Comparison of ENCODE assay signal across 13 cellular contexts in the genomic region with DNA sequence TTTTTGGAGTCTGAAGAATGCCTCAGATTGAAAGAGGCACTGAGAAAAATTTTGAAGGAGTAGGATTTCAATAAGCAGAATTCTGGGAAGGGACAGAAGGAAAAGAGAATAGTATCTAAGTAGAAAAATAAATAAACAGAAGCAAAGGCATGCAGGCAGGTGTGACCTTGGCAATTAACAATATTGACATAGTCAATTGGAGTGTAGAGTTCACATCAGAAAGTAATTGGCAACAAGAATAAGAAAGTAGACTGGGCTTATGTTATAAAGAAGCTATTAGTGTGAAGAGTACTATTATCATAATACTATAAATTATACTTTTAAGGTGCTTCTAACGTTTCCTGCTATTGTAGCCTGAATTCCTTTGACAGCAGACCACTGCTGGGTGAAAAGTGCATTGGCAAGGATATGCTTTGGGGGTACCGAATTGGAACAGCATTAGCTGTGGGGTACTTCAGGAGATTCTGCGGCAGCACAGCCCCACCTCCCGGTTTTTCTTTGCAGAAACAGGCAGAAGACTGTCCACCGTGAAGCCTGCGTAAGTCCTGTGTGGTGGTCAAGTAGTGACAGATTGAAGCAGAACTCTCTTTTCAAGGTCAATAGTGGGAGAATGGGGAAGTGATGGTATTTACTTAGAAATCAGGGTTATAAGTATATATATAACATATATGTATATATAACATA.
"Had no signal": no experiment of that assay in that cellular context is flagged by ENCODE, and none has a peak within 500 bp of the region (broad histone marks: within the 10 kb centered on the region; RNA-seq: fewer than 3 reads in every experiment).

No MANE protein-coding gene starts in this region.

- H3K27ac Mint-ChIP-seq: activated CD8-positive, alpha-beta memory T cell treated with anti-CD3 and anti-CD28 coated beads, Interleukin-2, amount 10 ng/mL, durations not matched to agents 7 days and 5 days; activated naive CD4-positive, alpha-beta T cell treated with anti-CD3 and anti-CD28 coated beads, Interleukin-2, amount 50 U/mL, for 24 hours; activated T-cell treated with anti-CD3 and anti-CD28 coated beads, Interleukin-2, amount 50 U/mL, for 24 hours; brain had no signal

- H3K4me1 Mint-ChIP-seq: activated CD8-positive, alpha-beta memory T cell treated with anti-CD3 and anti-CD28 coated beads, Interleukin-2, amount 10 ng/mL, durations not matched to agents 7 days and 5 days; activated naive CD4-positive, alpha-beta T cell treated with anti-CD3 and anti-CD28 coated beads, Interleukin-2, amount 50 U/mL, for 24 hours had no signal

- H3K4me3 ChIP-seq: dorsolateral prefrontal cortex, gastroesophageal sphincter had no signal

- H3K9me3 ChIP-seq: gastroesophageal sphincter had no signal

- H3K36me3 Mint-ChIP-seq: activated CD8-positive, alpha-beta memory T cell treated with anti-CD3 and anti-CD28 coated beads, Interleukin-2, amount 10 ng/mL, durations not matched to agents 7 days and 5 days; activated naive CD4-positive, alpha-beta T cell treated with anti-CD3 and anti-CD28 coated beads, Interleukin-2, amount 50 U/mL, for 24 hours had no signal

- H3K36me3 ChIP-seq: gastroesophageal sphincter had no signal

- ATAC-seq: activated CD4-positive, CD25-positive, alpha-beta regulatory T cell treated with anti-CD3 and anti-CD28 coated beads, Interleukin-2, amount 50 U/mL, for 24 hours; activated CD8-positive, alpha-beta memory T cell treated with anti-CD3 and anti-CD28 coated beads, Interleukin-2, amount 10 ng/mL, durations not matched to agents 7 days and 5 days; gastroesophageal sphincter; stimulated activated naive CD8-positive, alpha-beta T cell treated with anti-CD3 and anti-CD28 coated beads, Interleukin-15, Interleukin-2, amounts not matched to agents 100 U/mL and 50 U/mL, for 24 hours had no signal

- H3K9me3 Mint-ChIP-seq: activated naive CD4-positive, alpha-beta T cell treated with anti-CD3 and anti-CD28 coated beads, Interleukin-2, amount 50 U/mL, for 24 hours; activated T-cell treated with anti-CD3 and anti-CD28 coated beads, Interleukin-2, amount 50 U/mL, for 24 hours; brain had no signal

- H3K4me3 Mint-ChIP-seq: activated CD8-positive, alpha-beta memory T cell treated with anti-CD3 and anti-CD28 coated beads, Interleukin-2, amount 10 ng/mL, durations not matched to agents 7 days and 5 days; activated naive CD4-positive, alpha-beta T cell treated with anti-CD3 and anti-CD28 coated beads, Interleukin-2, amount 50 U/mL, for 24 hours; activated T-cell treated with anti-CD3 and anti-CD28 coated beads, Interleukin-2, amount 50 U/mL, for 24 hours; brain had no signal

- H3K27me3 Mint-ChIP-seq: activated CD8-positive, alpha-beta memory T cell treated with anti-CD3 and anti-CD28 coated beads, Interleukin-2, amount 10 ng/mL, durations not matched to agents 7 days and 5 days; activated naive CD4-positive, alpha-beta T cell treated with anti-CD3 and anti-CD28 coated beads, Interleukin-2, amount 50 U/mL, for 24 hours; activated T-cell treated with anti-CD3 and anti-CD28 coated beads, Interleukin-2, amount 50 U/mL, for 24 hours; brain had no signal

- DNase-seq: activated CD4-positive, alpha-beta T cell treated with anti-CD3 and anti-CD28 coated beads, Interleukin-2, amount 50 U/mL, for 48 hours; activated CD8-positive, alpha-beta memory T cell treated with anti-CD3 and anti-CD28 coated beads, Interleukin-2, amount 10 ng/mL, durations not matched to agents 7 days and 5 days; activated effector memory CD4-positive, alpha-beta T cell treated with Interleukin-2 at 50 U/mL for 16 hours; activated T-cell treated with anti-CD3 and anti-CD28 coated beads, Interleukin-2, amount 50 U/mL, for 24 hours; dorsolateral prefrontal cortex; mesendoderm; stimulated activated CD4-positive, alpha-beta T cell treated with anti-CD3 and anti-CD28 coated beads, Interleukin-2, amount 100 ng/mL, for 48 hours; stimulated activated naive CD8-positive, alpha-beta T cell treated with anti-CD3 and anti-CD28 coated beads, Interleukin-15, Interleukin-2, amounts not matched to agents 100 U/mL and 50 U/mL, for 24 hours; T-helper 2 cell had no signal

- H3K4me1 ChIP-seq: gastroesophageal sphincter had no signal

- H3K27ac ChIP-seq: dorsolateral prefrontal cortex, gastroesophageal sphincter had no signal
